Comparison of ENCODE assay signal across 1 cellular context in the genomic region with DNA sequence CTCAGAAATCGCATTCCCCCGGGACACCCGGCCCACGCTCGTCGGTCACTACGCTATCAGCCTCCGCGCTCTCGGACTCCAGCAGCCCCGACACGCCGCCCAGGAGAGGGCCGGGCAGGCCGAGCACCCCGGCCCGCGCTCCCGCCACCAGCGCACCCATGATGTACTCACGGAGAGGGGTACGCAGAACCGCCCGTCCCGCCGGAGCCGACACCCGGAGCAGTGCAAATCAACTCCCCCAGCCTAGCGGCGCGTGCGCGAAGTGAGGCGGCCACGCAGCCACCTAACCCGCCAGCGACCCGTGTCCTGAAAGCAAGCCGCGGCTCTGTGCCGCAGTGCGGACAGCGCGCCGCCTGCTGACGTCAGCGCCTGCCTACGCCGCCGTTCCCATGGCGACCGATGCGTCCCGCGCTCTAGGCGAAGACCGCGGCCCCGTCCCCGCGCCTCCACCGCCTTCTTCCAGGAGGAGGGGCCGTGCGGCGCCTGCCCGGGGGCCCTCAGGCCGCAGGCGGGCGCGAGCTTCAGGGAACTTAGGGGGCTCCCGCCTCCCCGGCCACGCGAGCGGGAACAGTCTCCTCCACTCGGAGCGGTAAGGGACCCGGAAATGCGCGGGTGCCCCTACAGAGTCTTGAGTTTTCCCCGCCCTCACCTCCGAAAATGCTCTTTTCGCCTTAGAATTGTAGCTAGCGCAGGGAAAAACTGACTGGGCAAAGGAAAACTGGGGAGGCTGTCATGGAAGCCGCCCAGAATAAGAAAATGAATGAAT.
TF ChIP-seq lines count a peak whose summit lies in the region.

A gene (minus strand): TSS at position 329 of the 766 bp plus-strand sequence. CDS start 5,503 bp downstream, outside the sequence.

TF ChIP-seq in HepG2, 621 proteins besides CTCF, POLR2A, EP300 and RAD21 (continued from another document and continues in another):
- TF ChIP-seq, protein P1, sequence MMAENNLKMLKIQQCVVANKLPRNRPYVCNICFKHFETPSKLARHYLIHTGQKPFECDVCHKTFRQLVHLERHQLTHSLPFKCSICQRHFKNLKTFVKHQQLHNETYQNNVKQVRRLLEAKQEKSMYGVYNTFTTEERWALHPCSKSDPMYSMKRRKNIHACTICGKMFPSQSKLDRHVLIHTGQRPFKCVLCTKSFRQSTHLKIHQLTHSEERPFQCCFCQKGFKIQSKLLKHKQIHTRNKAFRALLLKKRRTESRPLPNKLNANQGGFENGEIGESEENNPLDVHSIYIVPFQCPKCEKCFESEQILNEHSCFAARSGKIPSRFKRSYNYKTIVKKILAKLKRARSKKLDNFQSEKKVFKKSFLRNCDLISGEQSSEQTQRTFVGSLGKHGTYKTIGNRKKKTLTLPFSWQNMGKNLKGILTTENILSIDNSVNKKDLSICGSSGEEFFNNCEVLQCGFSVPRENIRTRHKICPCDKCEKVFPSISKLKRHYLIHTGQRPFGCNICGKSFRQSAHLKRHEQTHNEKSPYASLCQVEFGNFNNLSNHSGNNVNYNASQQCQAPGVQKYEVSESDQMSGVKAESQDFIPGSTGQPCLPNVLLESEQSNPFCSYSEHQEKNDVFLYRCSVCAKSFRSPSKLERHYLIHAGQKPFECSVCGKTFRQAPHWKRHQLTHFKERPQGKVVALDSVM (CRISPR knock-in tag; IDR thresholded peaks at IDR 0.05) = peak; percentile 70; the same call in 1 of the 2 replicates
- peak; percentile 89; the same call in 1 of the 2 replicates for TF ChIP-seq HES4 (CRISPR knock-in tag; IDR thresholded peaks at IDR 0.05; ENCODE audit: borderline replicate concordance)
- no peak; the same call in 1 of the 2 replicates for TF ChIP-seq ZNF234 (CRISPR knock-in tag; conservative IDR thresholded peaks at IDR 0.05)
- TF ChIP-seq SMC3 (IDR thresholded peaks at IDR 0.05; ENCODE audit: low read length) = no peak
- TF ChIP-seq RBFOX2 (IDR thresholded peaks at IDR 0.05; ENCODE audit: low read depth, low read length) = peak; percentile 96
- peak; percentile 76; the same call in 1 of the 2 replicates for TF ChIP-seq ZNF256 (CRISPR knock-in tag; conservative IDR thresholded peaks at IDR 0.05)
- no peak for TF ChIP-seq ZKSCAN5 (CRISPR knock-in tag; IDR thresholded peaks at IDR 0.05)
- TF ChIP-seq ZNF883 (CRISPR knock-in tag; IDR thresholded peaks at IDR 0.05; ENCODE audit: not compliant biosample characterization) = peak; percentile 97
- TF ChIP-seq AGO1 (IDR thresholded peaks at IDR 0.05; ENCODE audit: low read depth, low read length, poor library complexity, severe bottlenecking) = peak; percentile 87
- TF ChIP-seq PRPF4 (IDR thresholded peaks at IDR 0.05; ENCODE audit: low read depth, low read length, poor library complexity, severe bottlenecking) = no peak
- TF ChIP-seq, protein P2, sequence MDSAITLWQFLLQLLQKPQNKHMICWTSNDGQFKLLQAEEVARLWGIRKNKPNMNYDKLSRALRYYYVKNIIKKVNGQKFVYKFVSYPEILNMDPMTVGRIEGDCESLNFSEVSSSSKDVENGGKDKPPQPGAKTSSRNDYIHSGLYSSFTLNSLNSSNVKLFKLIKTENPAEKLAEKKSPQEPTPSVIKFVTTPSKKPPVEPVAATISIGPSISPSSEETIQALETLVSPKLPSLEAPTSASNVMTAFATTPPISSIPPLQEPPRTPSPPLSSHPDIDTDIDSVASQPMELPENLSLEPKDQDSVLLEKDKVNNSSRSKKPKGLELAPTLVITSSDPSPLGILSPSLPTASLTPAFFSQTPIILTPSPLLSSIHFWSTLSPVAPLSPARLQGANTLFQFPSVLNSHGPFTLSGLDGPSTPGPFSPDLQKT (CRISPR knock-in tag; IDR thresholded peaks at IDR 0.05; ENCODE audit: borderline replicate concordance) = no peak; the same call in 1 of the 2 replicates
- no peak for TF ChIP-seq GABPA (IDR thresholded peaks at IDR 0.05; ENCODE audit: low read depth, low read length)
- TF ChIP-seq GABPA (CRISPR knock-in tag; IDR thresholded peaks at IDR 0.05; ENCODE audit: low read depth) = no peak
- no peak; the same call in 1 of the 2 replicates for TF ChIP-seq ZNF678 (CRISPR knock-in tag; IDR thresholded peaks at IDR 0.05)
- peak; percentile 30; the same call in 1 of the 2 replicates for TF ChIP-seq SOX5 (CRISPR knock-in tag; IDR thresholded peaks at IDR 0.05; ENCODE audit: borderline replicate concordance)
- no peak for TF ChIP-seq ZC3H4 (CRISPR knock-in tag; IDR thresholded peaks at IDR 0.05; ENCODE audit: borderline replicate concordance)
- TF ChIP-seq, protein P3, sequence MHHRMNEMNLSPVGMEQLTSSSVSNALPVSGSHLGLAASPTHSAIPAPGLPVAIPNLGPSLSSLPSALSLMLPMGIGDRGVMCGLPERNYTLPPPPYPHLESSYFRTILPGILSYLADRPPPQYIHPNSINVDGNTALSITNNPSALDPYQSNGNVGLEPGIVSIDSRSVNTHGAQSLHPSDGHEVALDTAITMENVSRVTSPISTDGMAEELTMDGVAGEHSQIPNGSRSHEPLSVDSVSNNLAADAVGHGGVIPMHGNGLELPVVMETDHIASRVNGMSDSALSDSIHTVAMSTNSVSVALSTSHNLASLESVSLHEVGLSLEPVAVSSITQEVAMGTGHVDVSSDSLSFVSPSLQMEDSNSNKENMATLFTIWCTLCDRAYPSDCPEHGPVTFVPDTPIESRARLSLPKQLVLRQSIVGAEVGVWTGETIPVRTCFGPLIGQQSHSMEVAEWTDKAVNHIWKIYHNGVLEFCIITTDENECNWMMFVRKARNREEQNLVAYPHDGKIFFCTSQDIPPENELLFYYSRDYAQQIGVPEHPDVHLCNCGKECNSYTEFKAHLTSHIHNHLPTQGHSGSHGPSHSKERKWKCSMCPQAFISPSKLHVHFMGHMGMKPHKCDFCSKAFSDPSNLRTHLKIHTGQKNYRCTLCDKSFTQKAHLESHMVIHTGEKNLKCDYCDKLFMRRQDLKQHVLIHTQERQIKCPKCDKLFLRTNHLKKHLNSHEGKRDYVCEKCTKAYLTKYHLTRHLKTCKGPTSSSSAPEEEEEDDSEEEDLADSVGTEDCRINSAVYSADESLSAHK (CRISPR knock-in tag; IDR thresholded peaks at IDR 0.05; ENCODE audit: borderline replicate concordance) = no peak
- peak; percentile 22; the same call in 1 of the 2 replicates for TF ChIP-seq CEBPG (CRISPR knock-in tag; IDR thresholded peaks at IDR 0.05)
- TF ChIP-seq, protein P4, sequence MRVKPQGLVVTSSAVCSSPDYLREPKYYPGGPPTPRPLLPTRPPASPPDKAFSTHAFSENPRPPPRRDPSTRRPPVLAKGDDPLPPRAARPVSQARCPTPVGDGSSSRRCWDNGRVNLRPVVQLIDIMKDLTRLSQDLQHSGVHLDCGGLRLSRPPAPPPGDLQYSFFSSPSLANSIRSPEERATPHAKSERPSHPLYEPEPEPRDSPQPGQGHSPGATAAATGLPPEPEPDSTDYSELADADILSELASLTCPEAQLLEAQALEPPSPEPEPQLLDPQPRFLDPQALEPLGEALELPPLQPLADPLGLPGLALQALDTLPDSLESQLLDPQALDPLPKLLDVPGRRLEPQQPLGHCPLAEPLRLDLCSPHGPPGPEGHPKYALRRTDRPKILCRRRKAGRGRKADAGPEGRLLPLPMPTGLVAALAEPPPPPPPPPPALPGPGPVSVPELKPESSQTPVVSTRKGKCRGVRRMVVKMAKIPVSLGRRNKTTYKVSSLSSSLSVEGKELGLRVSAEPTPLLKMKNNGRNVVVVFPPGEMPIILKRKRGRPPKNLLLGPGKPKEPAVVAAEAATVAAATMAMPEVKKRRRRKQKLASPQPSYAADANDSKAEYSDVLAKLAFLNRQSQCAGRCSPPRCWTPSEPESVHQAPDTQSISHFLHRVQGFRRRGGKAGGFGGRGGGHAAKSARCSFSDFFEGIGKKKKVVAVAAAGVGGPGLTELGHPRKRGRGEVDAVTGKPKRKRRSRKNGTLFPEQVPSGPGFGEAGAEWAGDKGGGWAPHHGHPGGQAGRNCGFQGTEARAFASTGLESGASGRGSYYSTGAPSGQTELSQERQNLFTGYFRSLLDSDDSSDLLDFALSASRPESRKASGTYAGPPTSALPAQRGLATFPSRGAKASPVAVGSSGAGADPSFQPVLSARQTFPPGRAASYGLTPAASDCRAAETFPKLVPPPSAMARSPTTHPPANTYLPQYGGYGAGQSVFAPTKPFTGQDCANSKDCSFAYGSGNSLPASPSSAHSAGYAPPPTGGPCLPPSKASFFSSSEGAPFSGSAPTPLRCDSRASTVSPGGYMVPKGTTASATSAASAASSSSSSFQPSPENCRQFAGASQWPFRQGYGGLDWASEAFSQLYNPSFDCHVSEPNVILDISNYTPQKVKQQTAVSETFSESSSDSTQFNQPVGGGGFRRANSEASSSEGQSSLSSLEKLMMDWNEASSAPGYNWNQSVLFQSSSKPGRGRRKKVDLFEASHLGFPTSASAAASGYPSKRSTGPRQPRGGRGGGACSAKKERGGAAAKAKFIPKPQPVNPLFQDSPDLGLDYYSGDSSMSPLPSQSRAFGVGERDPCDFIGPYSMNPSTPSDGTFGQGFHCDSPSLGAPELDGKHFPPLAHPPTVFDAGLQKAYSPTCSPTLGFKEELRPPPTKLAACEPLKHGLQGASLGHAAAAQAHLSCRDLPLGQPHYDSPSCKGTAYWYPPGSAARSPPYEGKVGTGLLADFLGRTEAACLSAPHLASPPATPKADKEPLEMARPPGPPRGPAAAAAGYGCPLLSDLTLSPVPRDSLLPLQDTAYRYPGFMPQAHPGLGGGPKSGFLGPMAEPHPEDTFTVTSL (CRISPR knock-in tag; IDR thresholded peaks at IDR 0.05; ENCODE audit: borderline replicate concordance) = 0 out of 2 replicates have a peak, but pooled peaks have one; percentile 32
- no peak for TF ChIP-seq HHEX (CRISPR knock-in tag; IDR thresholded peaks at IDR 0.05)
- peak; percentile 70 for TF ChIP-seq RARA (CRISPR knock-in tag; IDR thresholded peaks at IDR 0.05)
- peak; percentile 84; the same call in 1 of the 2 replicates for TF ChIP-seq RELA (CRISPR knock-in tag; IDR thresholded peaks at IDR 0.05)
- TF ChIP-seq ZNF138 (CRISPR knock-in tag; IDR thresholded peaks at IDR 0.05; ENCODE audit: low read depth) = peak; percentile 62; the same call in 1 of the 2 replicates
- no peak; the same call in 1 of the 2 replicates for TF ChIP-seq ZNF235 (CRISPR knock-in tag; IDR thresholded peaks at IDR 0.05; ENCODE audit: borderline replicate concordance)
- TF ChIP-seq CAMTA2 (CRISPR knock-in tag; IDR thresholded peaks at IDR 0.05; ENCODE audit: borderline replicate concordance) = peak; percentile 97
- no peak for TF ChIP-seq KDM1A (CRISPR knock-in tag; IDR thresholded peaks at IDR 0.05)
- no peak for TF ChIP-seq ZNF382 (CRISPR knock-in tag; IDR thresholded peaks at IDR 0.05; ENCODE audit: borderline replicate concordance)
- peak; percentile 97 for TF ChIP-seq ZNF558 (CRISPR knock-in tag; IDR thresholded peaks at IDR 0.05; ENCODE audit: borderline replicate concordance)
- peak; percentile 96 for TF ChIP-seq TAF1 (CRISPR knock-in tag; IDR thresholded peaks at IDR 0.05)
- peak; percentile 96 for TF ChIP-seq ZBTB38 (CRISPR knock-in tag; IDR thresholded peaks at IDR 0.05)
- TF ChIP-seq NFE2 (CRISPR knock-in tag; IDR thresholded peaks at IDR 0.05) = no peak
- TF ChIP-seq HNRNPH1 (optimal IDR thresholded peaks at IDR 0.05; ENCODE audit: low read depth, low read length) = no peak
- TF ChIP-seq ZNF10 (CRISPR knock-in tag; IDR thresholded peaks at IDR 0.05; ENCODE audit: borderline replicate concordance, low read depth) = no peak
- TF ChIP-seq HDAC2 (CRISPR knock-in tag; IDR thresholded peaks at IDR 0.05) = peak; percentile 71
- no peak for TF ChIP-seq FOXK2 (IDR thresholded peaks at IDR 0.05)
- TF ChIP-seq ZNF224 (CRISPR knock-in tag; IDR thresholded peaks at IDR 0.05) = peak; percentile 98
- TF ChIP-seq NPAS2 (CRISPR knock-in tag; IDR thresholded peaks at IDR 0.05; ENCODE audit: borderline replicate concordance) = 0 out of 2 replicates have a peak, but pooled peaks have one; percentile 50
- peak; percentile 96; the same call in 1 of the 2 replicates for TF ChIP-seq U2AF2 (IDR thresholded peaks at IDR 0.05; ENCODE audit: low read depth, low read length)
- TF ChIP-seq SMAD1 (CRISPR knock-in tag; IDR thresholded peaks at IDR 0.05; ENCODE audit: borderline replicate concordance, low read depth) = peak; percentile 78
- TF ChIP-seq, protein P5, sequence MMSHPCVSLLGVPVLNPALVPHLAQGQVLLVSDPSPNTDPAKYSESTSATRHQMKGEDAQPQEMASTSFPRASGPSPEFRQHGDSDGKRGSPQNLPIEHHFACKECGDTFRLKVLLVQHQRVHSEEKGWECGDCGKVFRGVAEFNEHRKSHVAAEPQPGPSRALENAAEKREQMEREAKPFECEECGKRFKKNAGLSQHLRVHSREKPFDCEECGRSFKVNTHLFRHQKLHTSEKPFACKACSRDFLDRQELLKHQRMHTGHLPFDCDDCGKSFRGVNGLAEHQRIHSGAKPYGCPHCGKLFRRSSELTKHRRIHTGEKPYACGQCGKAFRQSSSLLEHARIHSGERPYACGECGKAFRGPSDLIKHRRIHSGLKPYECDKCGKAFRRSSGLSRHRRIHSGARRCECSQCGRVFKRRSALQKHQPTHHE (CRISPR knock-in tag; IDR thresholded peaks at IDR 0.05; ENCODE audit: borderline replicate concordance) = peak; percentile 94
- peak; percentile 93 for TF ChIP-seq ZMYM4 (CRISPR knock-in tag; IDR thresholded peaks at IDR 0.05)
- TF ChIP-seq ZNF644 (CRISPR knock-in tag; IDR thresholded peaks at IDR 0.05; ENCODE audit: low read depth) = no peak; the same call in 1 of the 2 replicates
- TF ChIP-seq, protein P6, sequence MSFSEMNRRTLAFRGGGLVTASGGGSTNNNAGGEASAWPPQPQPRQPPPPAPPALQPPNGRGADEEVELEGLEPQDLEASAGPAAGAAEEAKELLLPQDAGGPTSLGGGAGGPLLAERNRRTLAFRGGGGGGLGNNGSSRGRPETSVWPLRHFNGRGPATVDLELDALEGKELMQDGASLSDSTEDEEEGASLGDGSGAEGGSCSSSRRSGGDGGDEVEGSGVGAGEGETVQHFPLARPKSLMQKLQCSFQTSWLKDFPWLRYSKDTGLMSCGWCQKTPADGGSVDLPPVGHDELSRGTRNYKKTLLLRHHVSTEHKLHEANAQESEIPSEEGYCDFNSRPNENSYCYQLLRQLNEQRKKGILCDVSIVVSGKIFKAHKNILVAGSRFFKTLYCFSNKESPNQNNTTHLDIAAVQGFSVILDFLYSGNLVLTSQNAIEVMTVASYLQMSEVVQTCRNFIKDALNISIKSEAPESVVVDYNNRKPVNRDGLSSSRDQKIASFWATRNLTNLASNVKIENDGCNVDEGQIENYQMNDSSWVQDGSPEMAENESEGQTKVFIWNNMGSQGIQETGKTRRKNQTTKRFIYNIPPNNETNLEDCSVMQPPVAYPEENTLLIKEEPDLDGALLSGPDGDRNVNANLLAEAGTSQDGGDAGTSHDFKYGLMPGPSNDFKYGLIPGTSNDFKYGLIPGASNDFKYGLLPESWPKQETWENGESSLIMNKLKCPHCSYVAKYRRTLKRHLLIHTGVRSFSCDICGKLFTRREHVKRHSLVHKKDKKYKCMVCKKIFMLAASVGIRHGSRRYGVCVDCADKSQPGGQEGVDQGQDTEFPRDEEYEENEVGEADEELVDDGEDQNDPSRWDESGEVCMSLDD (CRISPR knock-in tag; IDR thresholded peaks at IDR 0.05; ENCODE audit: borderline replicate concordance) = peak; percentile 76
